13 cellular contexts compared by ENCODE assay signal in genomic region chr20:3072530-3073250, GRCh38. TPM values are rescaled to one million over a fixed set of nuclear protein-coding genes. Genes with fewer than 3 reads are reported as not detected.
DNase-seq lines count a peak whose midpoint lies in the region; ATAC-seq and TF ChIP-seq lines count a peak whose summit lies in the region.
"Had no signal": no experiment of that assay in that cellular context is flagged by ENCODE, and none has a peak within 500 bp of the region (broad histone marks: within the 10 kb centered on the region; RNA-seq: fewer than 3 reads in every experiment).

No MANE protein-coding gene starts in this region.

- H3K9me3 Mint-ChIP-seq in CD4-positive, alpha-beta T cell, result no peaks in the 10 kb centered on the region
- no peaks in the 10 kb centered on the region for H3K9me3 Mint-ChIP-seq in endothelial cell (ENCODE audit: unreplicated experiment)
- peaks cover 2% of the 10 kb centered on the region for H3K9me3 Mint-ChIP-seq in neural progenitor cell
- H3K9me3 Mint-ChIP-seq: HFFc6 had no signal

- H3K79me2 ChIP-seq in neural progenitor cell (ENCODE audit: low read depth), result no peaks in the 10 kb centered on the region

- intact Hi-C loops in CD4-positive, alpha-beta T cell (cut with DNase I, micrococcal nuclease), result loop anchor here in 1 of 2 experiments (2.0 to 5.0 kb wide), 3 partner anchors 18 to 135 kb away; partner anchors contain the start of genes ITPA and LZTS3
- intact Hi-C loops in thyroid gland (cut with DNase I), result no loop called here

- H3K4me1 Mint-ChIP-seq in CD4-positive, alpha-beta T cell (ENCODE audit: low read depth), result peaks cover 39% of the 10 kb centered on the region
- H3K4me1 Mint-ChIP-seq in endothelial cell (ENCODE audit: unreplicated experiment) (peaks cover 3% of the 10 kb centered on the region), neural progenitor cell (peaks cover 12% of the 10 kb centered on the region)

- H3K4me3 ChIP-seq in HUES64 (ENCODE audit: low read length) (peak overlapping the region; percentile 45), neural progenitor cell (peak overlapping the region; percentile 39), thyroid gland (replicated peaks in 1 of 3) (peak overlapping the region in 1 of 3 donors; percentile 48)

- peak overlapping the region; percentile 87 for H3K27ac Mint-ChIP-seq in CD4-positive, alpha-beta T cell
- H3K27ac Mint-ChIP-seq in endothelial cell (ENCODE audit: unreplicated experiment) (no peak overlapping the region), neural progenitor cell (peak overlapping the region; percentile 81)
- H3K27ac Mint-ChIP-seq: HFFc6 had no signal

- no peaks in the 10 kb centered on the region for H3K9me3 ChIP-seq in CD4-positive, alpha-beta T cell (ENCODE audit: control insufficient read depth, low read length)
- peaks cover 9% of the 10 kb centered on the region for H3K9me3 ChIP-seq in HUES64 (ENCODE audit: insufficient read depth, low read depth, low read length)
- H3K9me3 ChIP-seq in neural progenitor cell (ENCODE audit: low read depth), result no peaks in the 10 kb centered on the region
- no peaks in the 10 kb centered on the region for H3K9me3 ChIP-seq in thyroid gland

- DNase-seq in CD4-positive, alpha-beta T cell, result no peak
- DNase-seq in endothelial cell (ENCODE audit: low spot score) (no peak), neural progenitor cell (ENCODE audit: low spot score) (no peak), thyroid gland (no peak), substantia nigra (lab: John Stamatoyannopoulos, UW) (no peak)
- no peak for DNase-seq in effector CD8-positive, alpha-beta T cell (lab: John Stamatoyannopoulos, UW)
- DNase-seq: DND-41, HFFc6, NCI-H2081 treated with DMSO at 0.1 percent for 48 hours, RPMI8226 had no signal

- CTCF ChIA-PET in CD4-positive, alpha-beta T cell (lab: Charles Lee), result interaction anchor here (1.3 kb wide), 1 partner anchor 19 kb away, joined by 7 read pairs; no protein-coding TSS in a partner anchor

- no peaks in the 10 kb centered on the region for H3F3A ChIP-seq in neural progenitor cell (ENCODE audit: low read depth)

- ATAC-seq in CD4-positive, alpha-beta T cell (ENCODE audit: poor library complexity), result no peak
- no peak for ATAC-seq in GM18498 (IDR thresholded peaks at IDR 0.05; ENCODE audit: unreplicated experiment)

- H3K27ac ChIP-seq in CD4-positive, alpha-beta T cell (ENCODE audit: low read depth, low read length), result peak overlapping the region; percentile 39
- H3K27ac ChIP-seq in HUES64 (ENCODE audit: low read depth, low read length), result no peak overlapping the region
- H3K27ac ChIP-seq in neural progenitor cell, result no peak overlapping the region
- no peak overlapping the region for H3K27ac ChIP-seq in thyroid gland
- no peak overlapping the region for H3K27ac ChIP-seq in substantia nigra (ENCODE audit: low read depth, low read length, poor library complexity, severe bottlenecking)

- no peaks in the 10 kb centered on the region for H3K4me1 ChIP-seq in HUES64 (ENCODE audit: insufficient read depth, low read length)
- H3K4me1 ChIP-seq in neural progenitor cell, result no peaks in the 10 kb centered on the region
- H3K4me1 ChIP-seq in thyroid gland, result peaks cover 9 to 16% of the 10 kb centered on the region in 2 donors

- no peak for TF ChIP-seq POLR2A in thyroid gland (IDR thresholded peaks at IDR 0.05)

- no peak for TF ChIP-seq CTCF in CD4-positive, alpha-beta T cell (IDR thresholded peaks at IDR 0.05)
- TF ChIP-seq CTCF in endothelial cell (IDR thresholded peaks at IDR 0.05; ENCODE audit: unreplicated experiment) (no peak), neural progenitor cell (IDR thresholded peaks at IDR 0.05) (no peak), thyroid gland (IDR thresholded peaks at IDR 0.05) (no peak)

- 84% methylated on average over 22 of the region's 22 CpGs for WGBS in HUES64
- 84 to 86% methylated on average over 22 of the region's 22 CpGs for WGBS in thyroid gland, 2 donors

- H3K36me3 ChIP-seq in HUES64 (ENCODE audit: insufficient read depth, low read length) (no peaks in the 10 kb centered on the region), neural progenitor cell (no peaks in the 10 kb centered on the region), thyroid gland (no peaks in the 10 kb centered on the region)

- H3K4me2 ChIP-seq in neural progenitor cell, result peak overlapping the region; percentile 66

- H3K27me3 Mint-ChIP-seq in CD4-positive, alpha-beta T cell, result peaks cover 4% of the 10 kb centered on the region
- H3K27me3 Mint-ChIP-seq in endothelial cell (ENCODE audit: unreplicated experiment) (peaks cover 14% of the 10 kb centered on the region), neural progenitor cell (ENCODE audit: insufficient read depth, low read depth) (peaks cover 16% of the 10 kb centered on the region)

- H4K20me1 ChIP-seq in neural progenitor cell (ENCODE audit: low read depth), result no peaks in the 10 kb centered on the region

- H3K9ac ChIP-seq in HUES64 (ENCODE audit: low read depth, low read length) (no peak overlapping the region), neural progenitor cell (no peak overlapping the region)

- H3K27me3 ChIP-seq in CD4-positive, alpha-beta T cell (ENCODE audit: control insufficient read depth, insufficient read depth, low read length), result no peaks in the 10 kb centered on the region
- H3K27me3 ChIP-seq in HUES64 (ENCODE audit: insufficient read depth, low read length) (peaks cover 35% of the 10 kb centered on the region), neural progenitor cell (peaks cover 51% of the 10 kb centered on the region), thyroid gland (no peaks in the 10 kb centered on the region)

- H3K36me3 Mint-ChIP-seq in CD4-positive, alpha-beta T cell (ENCODE audit: low read depth), result peaks cover 6% of the 10 kb centered on the region
- no peaks in the 10 kb centered on the region for H3K36me3 Mint-ChIP-seq in endothelial cell (ENCODE audit: low read depth, unreplicated experiment)
- no peaks in the 10 kb centered on the region for H3K36me3 Mint-ChIP-seq in neural progenitor cell

- H2AFZ ChIP-seq in neural progenitor cell (replicated peaks), result peak overlapping the region; percentile 98

- POLR2A ChIA-PET in CD4-positive, alpha-beta T cell (lab: Charles Lee), result interaction anchor here (1.2 to 6.6 kb wide), 3 partner anchors 10 to 21 kb away, joined by 3 to 48 read pairs (median 7); no protein-coding TSS in a partner anchor

- peak overlapping the region; percentile 88 for H3K4me3 Mint-ChIP-seq in CD4-positive, alpha-beta T cell
- H3K4me3 Mint-ChIP-seq in endothelial cell (ENCODE audit: unreplicated experiment) (peak overlapping the region; percentile 68), neural progenitor cell (peak overlapping the region; percentile 46)
- H3K4me3 Mint-ChIP-seq: HFFc6 had no signal

RNA-seq across cellular contexts. Expression of gene OXT, which starts 1.3 kb away (rescaled TPM):
- 1 to 10 TPM; 1.1 to 1.6 TPM for total RNA-seq in CD4-positive, alpha-beta T cell
- not detected for polyA plus RNA-seq in HUES64 (2013, experiment 1 of 2)
- polyA plus RNA-seq in HUES64 (2013, experiment 2 of 2), result not detected
- total RNA-seq in endothelial cell (ENCODE audit: unreplicated experiment), result not detected
- not detected in 2 replicates for total RNA-seq in neural progenitor cell (ENCODE audit: low replicate concordance)
- not detected for total RNA-seq in thyroid gland
- total RNA-seq: HFFc6, pulmonary artery endothelial cell had no signal

RNA-seq across cellular contexts. Expression of gene AVP, which starts 11.8 kb away (rescaled TPM):
- under 1 TPM; 0.47 to 0.56 TPM for total RNA-seq in CD4-positive, alpha-beta T cell
- not detected for polyA plus RNA-seq in HUES64 (2013, experiment 1 of 2)
- not detected for polyA plus RNA-seq in HUES64 (2013, experiment 2 of 2)
- total RNA-seq in endothelial cell (ENCODE audit: unreplicated experiment), result not detected
- total RNA-seq in neural progenitor cell (ENCODE audit: low replicate concordance), result not detected in 2 replicates
- total RNA-seq in thyroid gland, result not detected
- total RNA-seq: HFFc6, pulmonary artery endothelial cell had no signal

RNA-seq across cellular contexts. Expression of gene MRPS26, which starts 26.8 kb away (rescaled TPM):
- 10 to 100 TPM; 19.3 to 22.7 TPM for total RNA-seq in CD4-positive, alpha-beta T cell
- 80.0 TPM for polyA plus RNA-seq in HUES64 (2013, experiment 1 of 2)
- polyA plus RNA-seq in HUES64 (2013, experiment 2 of 2), result 74.7 TPM
- total RNA-seq in endothelial cell (ENCODE audit: unreplicated experiment), result 28.9 TPM
- 37.0 and 71.8 TPM in 2 replicates for total RNA-seq in neural progenitor cell (ENCODE audit: low replicate concordance)
- total RNA-seq in thyroid gland, result 100 to 1,000 TPM in 2 of 4 donors, 10 to 100 TPM in 2; 56.3 to 148 (median 86.4) TPM

RNA-seq across cellular contexts. Expression of gene GNRH2, which starts 29.3 kb away (rescaled TPM):
- not detected for total RNA-seq in CD4-positive, alpha-beta T cell
- 0.50 TPM for polyA plus RNA-seq in HUES64 (2013, experiment 1 of 2)
- not detected for polyA plus RNA-seq in HUES64 (2013, experiment 2 of 2)
- 0.87 TPM for total RNA-seq in endothelial cell (ENCODE audit: unreplicated experiment)
- 0.37 TPM in 1 of 2 replicates, not detected in the other for total RNA-seq in neural progenitor cell (ENCODE audit: low replicate concordance)
- 1 to 10 TPM in 1 of 4 donors, not detected in 3; 1.6 TPM for total RNA-seq in thyroid gland
- total RNA-seq: pulmonary artery endothelial cell had no signal
